ENCODE assay signal across 18 cellular contexts in the genomic region with DNA sequence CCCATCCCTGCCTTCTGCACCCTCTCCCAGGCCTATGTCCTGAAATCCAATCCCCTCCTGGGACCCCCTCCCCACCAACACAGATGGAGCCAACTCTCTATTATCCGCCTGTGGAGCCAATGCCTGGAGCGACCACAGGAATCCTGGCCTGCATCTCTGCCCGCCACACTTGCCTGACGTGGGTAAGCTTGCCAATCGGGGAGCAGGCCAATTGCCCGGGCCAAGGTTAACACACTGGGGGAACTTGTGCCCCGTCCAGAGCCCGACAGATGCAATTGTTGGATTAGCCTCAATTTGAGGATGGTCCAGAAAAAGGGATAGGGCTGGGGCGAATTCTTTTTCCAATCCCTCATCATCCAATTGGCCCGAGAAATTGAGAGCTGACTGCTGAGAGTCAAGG. TPM values are rescaled to one million over a fixed set of nuclear protein-coding genes. Genes with fewer than 3 reads are reported as not detected.
"Had no signal": no experiment of that assay in that cellular context is flagged by ENCODE, and none has a peak within 500 bp of the region (broad histone marks: within the 10 kb centered on the region; RNA-seq: fewer than 3 reads in every experiment).

No MANE protein-coding gene starts in this region.

- H3K4me3 ChIP-seq: lung, SJCRH30 had no signal

- ATAC-seq: activated T-cell treated with anti-CD3 and anti-CD28 coated beads, Interleukin-2, amount 50 U/mL, for 72 hours; foreskin keratinocyte; naive thymus-derived CD4-positive, alpha-beta T cell; sciatic nerve; stimulated activated naive B cell treated with anti-CD40 and anti-IgM and Interleukin-4, amounts not matched to agents 10 μg/mL and 1 μg/mL and 100 μg/mL, for 72 hours had no signal

- H3K9me3 ChIP-seq: SJCRH30 had no signal

- H3K36me3 ChIP-seq: SJCRH30 had no signal

- H3K27ac ChIP-seq: foreskin keratinocyte, SJCRH30, VCaP had no signal

- H3K27me3 ChIP-seq: foreskin keratinocyte had no signal

- H3K4me1 ChIP-seq: foreskin keratinocyte had no signal

- DNase-seq: activated CD4-positive, alpha-beta memory T cell treated with anti-CD3 and anti-CD28 coated beads for 36 hours; activated T-cell treated with anti-CD3 and anti-CD28 coated beads, Interleukin-2, amount 50 U/mL, for 72 hours; central memory CD4-positive, alpha-beta T cell; dermis blood vessel endothelial cell; endodermal cell; erythroblast; foreskin keratinocyte; naive thymus-derived CD4-positive, alpha-beta T cell; posterior cingulate gyrus; SJCRH30; stimulated activated CD4-positive, alpha-beta T cell treated with anti-CD3 and anti-CD28 coated beads, Interleukin-2, amount 100 ng/mL, for 24 hours; stimulated activated naive B cell treated with anti-CD40 and anti-IgM and Interleukin-4, amounts not matched to agents 10 μg/mL and 1 μg/mL and 100 μg/mL, for 72 hours; SW 1271 had no signal

RNA-seq across cellular contexts. Expression of gene RASAL3, which starts 20.5 kb away (rescaled TPM):
- total RNA-seq: endodermal cell, foreskin keratinocyte, kidney epithelial cell had no signal
- polyA plus RNA-seq: foreskin keratinocyte had no signal

RNA-seq across cellular contexts. Expression of gene PGLYRP2, which starts 35.5 kb away (rescaled TPM):
- total RNA-seq: dermis blood vessel endothelial cell, endodermal cell, foreskin keratinocyte, kidney epithelial cell, lung, sciatic nerve, SJCRH30, subcutaneous adipose tissue had no signal
- polyA plus RNA-seq: foreskin keratinocyte had no signal
